ENCODE assay signal across 17 cellular contexts in the genomic region with DNA sequence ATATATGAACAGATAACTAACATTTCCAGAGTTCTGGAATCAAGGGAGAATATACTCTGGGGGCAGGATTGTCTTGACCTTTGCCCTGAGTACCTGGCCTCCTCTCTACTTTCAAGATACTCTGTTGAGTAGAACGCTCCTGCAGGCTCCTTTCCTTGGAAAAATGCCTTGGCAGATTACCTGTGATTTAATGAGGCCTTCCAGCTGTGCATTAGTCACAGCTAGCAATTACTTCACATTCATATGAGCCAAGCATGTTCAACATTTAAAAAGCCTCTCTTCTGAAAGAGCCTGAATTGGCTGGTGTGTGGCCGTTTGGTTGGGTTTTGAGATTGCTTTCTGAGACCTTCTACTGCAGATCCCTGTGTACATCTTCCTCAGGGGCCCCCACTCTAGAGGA.
A peak's percentile ranks its signal among the peaks of the same experiment; 100 is the strongest.
DNase-seq lines count a peak whose midpoint lies in the region; TF ChIP-seq lines count a peak whose summit lies in the region.
"Had no signal": no experiment of that assay in that cellular context is flagged by ENCODE, and none has a peak within 500 bp of the region (broad histone marks: within the 10 kb centered on the region; RNA-seq: fewer than 3 reads in every experiment).

No MANE protein-coding gene starts in this region.

- WGBS in H9 (ENCODE audit: extremely low coverage, insufficient read length, low lambda C conversion rate), result no CpG with 5 or more reads among the region's 2 CpGs

- H2BK15ac ChIP-seq in H9 (ENCODE audit: low read depth, low read length), result no peak overlapping the region

- H3K4me1 Mint-ChIP-seq in H9, result peaks cover 40 to 48% of the 10 kb centered on the region in 2 experiments
- H3K4me1 Mint-ChIP-seq in nephron, result peaks cover 71% of the 10 kb centered on the region
- H3K4me1 Mint-ChIP-seq: central memory CD8-positive, alpha-beta T cell had no signal

- H3K9ac ChIP-seq in H9 (ENCODE audit: extremely low read depth, insufficient read length, low read length), result no peak overlapping the region

- H2BK20ac ChIP-seq in H9 (ENCODE audit: low read depth, low read length, poor library complexity, severe bottlenecking), result no peak overlapping the region

- H3K56ac ChIP-seq in H9 (ENCODE audit: insufficient read length, low read depth, low read length), result no peak overlapping the region

- H3K14ac ChIP-seq in H9 (ENCODE audit: insufficient read depth, low read length), result no peak overlapping the region

- H3K4ac ChIP-seq in H9 (ENCODE audit: low read depth, low read length), result no peak overlapping the region

- no peaks in the 10 kb centered on the region for H3K23me2 ChIP-seq in H9 (ENCODE audit: insufficient read length, low read depth, low read length, poor library complexity, severe bottlenecking)

- H3K9me3 Mint-ChIP-seq in H9 (peaks cover 0 to 3% of the 10 kb centered on the region in 2 experiments; a peak in 1 of 5 replicates), nephron (peaks cover 8% of the 10 kb centered on the region)
- H3K9me3 Mint-ChIP-seq: activated naive CD4-positive, alpha-beta T cell treated with anti-CD3 and anti-CD28 coated beads, Interleukin-2, amount 10 ng/mL, durations not matched to agents 7 days and 5 days; central memory CD8-positive, alpha-beta T cell; effector memory CD8-positive, alpha-beta T cell; stimulated activated effector memory CD8-positive, alpha-beta T cell treated with anti-CD3 and anti-CD28 coated beads, Interleukin-12 subunit alpha, Interleukin-12 subunit beta, amount 100 ng/mL, for 72 hours; T-helper 2 cell treated with Interferon-gamma antibody and Interleukin-4, amounts not matched to agents 5 μg/mL and 100 μg/mL, for 36 hours had no signal

- no peak overlapping the region for H3K23ac ChIP-seq in H9 (ENCODE audit: insufficient read length, low read depth, low read length)

- no peak overlapping the region for H4K91ac ChIP-seq in H9 (ENCODE audit: insufficient read length, low read depth, low read length)

- no peak overlapping the region for H4K8ac ChIP-seq in H9 (replicated peaks; ENCODE audit: insufficient read length, low read depth, low read length)

- no peak overlapping the region for H3K4me2 ChIP-seq in H9 (ENCODE audit: insufficient read depth, insufficient read length, low read length)

- no peak overlapping the region for H2BK120ac ChIP-seq in H9 (ENCODE audit: low read depth, low read length, poor library complexity, severe bottlenecking)

- DNase-seq in H9 (peak; percentile 26), NCI-H2227 treated with DMSO at 0.1 percent for 48 hours (lab: John Stamatoyannopoulos, UW) (peak; percentile 63), cardiac fibroblast (ENCODE audit: low read depth in 2 of 2) (peak; percentile 34 to 37), DMS153 treated with DMSO at 0.1 percent for 48 hours (lab: John Stamatoyannopoulos, UW; ENCODE audit: unreplicated experiment) (no peak), NCI-H510A treated with DMSO at 0.1 percent for 48 hours (lab: John Stamatoyannopoulos, UW) (no peak), AG08395 (ENCODE audit: low spot score) (no peak), DMS53 treated with DMSO at 0.1 percent for 48 hours (lab: John Stamatoyannopoulos, UW; ENCODE audit: unreplicated experiment) (no peak)
- DNase-seq: activated CD4-positive, alpha-beta T cell treated with anti-CD3 and anti-CD28 coated beads for 1 hour; activated naive CD4-positive, alpha-beta T cell treated with anti-CD3 and anti-CD28 coated beads, Interleukin-2, amount 10 ng/mL, durations not matched to agents 7 days and 5 days; effector memory CD8-positive, alpha-beta T cell; NCI-H187 treated with DMSO at 0.1 percent for 48 hours; upper lobe of right lung had no signal

- H2AFZ ChIP-seq in H9 (ENCODE audit: low read length), result no peak overlapping the region

- H3K4me3 ChIP-seq in cardiac fibroblast (replicated peaks in 1 of 2; ENCODE audit: low read depth in 2 of 2, low read length in 2 of 2), result no peak overlapping the region
- H3K4me3 ChIP-seq: upper lobe of right lung had no signal

- TF ChIP-seq CTCF in H9 (conservative IDR thresholded peaks at IDR 0.05), result no peak
- TF ChIP-seq CTCF in cardiac fibroblast (IDR thresholded peaks at IDR 0.05; ENCODE audit: low read depth, low read length), result no peak
- TF ChIP-seq CTCF in nephron (IDR thresholded peaks at IDR 0.05; ENCODE audit: unreplicated experiment in 3 of 3), result no peak

- no peaks in the 10 kb centered on the region for H3K79me2 ChIP-seq in H9 (ENCODE audit: insufficient read depth, low read length)

- H3K27ac ChIP-seq in H9 (ENCODE audit: insufficient read length, low read depth, low read length), result no peak overlapping the region
- H3K27ac ChIP-seq: upper lobe of right lung had no signal

- no peak overlapping the region for H3T11ph ChIP-seq in H9 (ENCODE audit: low read length)

- H3K27me3 Mint-ChIP-seq in H9 (ENCODE audit: low read depth) (no peaks in the 10 kb centered on the region), nephron (ENCODE audit: low read depth) (no peaks in the 10 kb centered on the region)
- H3K27me3 Mint-ChIP-seq: activated naive CD4-positive, alpha-beta T cell treated with anti-CD3 and anti-CD28 coated beads, Interleukin-2, amount 10 ng/mL, durations not matched to agents 7 days and 5 days had no signal

- H3K4me1 ChIP-seq in H9 (ENCODE audit: insufficient read depth, low read length), result no peaks in the 10 kb centered on the region; the same call in 1 of the 2 replicates
- H3K4me1 ChIP-seq: upper lobe of right lung had no signal

- H3K18ac ChIP-seq in H9 (ENCODE audit: insufficient read length, low read depth, low read length), result no peak overlapping the region

- H3K79me1 ChIP-seq in H9 (ENCODE audit: insufficient read depth, low read depth, low read length, poor library complexity, severe bottlenecking), result no peaks in the 10 kb centered on the region

- no peak overlapping the region for H4K5ac ChIP-seq in H9 (ENCODE audit: insufficient read length, low read depth, low read length)

- no peak overlapping the region for H2BK12ac ChIP-seq in H9 (ENCODE audit: insufficient read length, low read depth, low read length)

- no peaks in the 10 kb centered on the region for H3K27me3 ChIP-seq in H9 (ENCODE audit: insufficient read depth, low read length)
- H3K27me3 ChIP-seq: upper lobe of right lung had no signal

- H3K36me3 Mint-ChIP-seq in H9 (ENCODE audit: insufficient read depth in 1 of 3, low read depth in 3 of 3) (peaks cover 0 to 6% (median 0%) of the 10 kb centered on the region in 3 experiments; a peak in 1 of 7 replicates), nephron (ENCODE audit: low read depth) (no peaks in the 10 kb centered on the region)
- H3K36me3 Mint-ChIP-seq: activated naive CD4-positive, alpha-beta T cell treated with anti-CD3 and anti-CD28 coated beads, Interleukin-2, amount 10 ng/mL, durations not matched to agents 7 days and 5 days; mesothelial cell of epicardium; stimulated activated effector memory CD8-positive, alpha-beta T cell treated with anti-CD3 and anti-CD28 coated beads, Interleukin-12 subunit alpha, Interleukin-12 subunit beta, amount 100 ng/mL, for 72 hours had no signal

- H3K4me3 Mint-ChIP-seq in H9 (no peak overlapping the region), nephron (no peak overlapping the region)
- H3K4me3 Mint-ChIP-seq: activated naive CD4-positive, alpha-beta T cell treated with anti-CD3 and anti-CD28 coated beads, Interleukin-2, amount 10 ng/mL, durations not matched to agents 7 days and 5 days; central memory CD8-positive, alpha-beta T cell; effector memory CD8-positive, alpha-beta T cell; mesothelial cell of epicardium; stimulated activated effector memory CD8-positive, alpha-beta T cell treated with anti-CD3 and anti-CD28 coated beads, Interleukin-12 subunit alpha, Interleukin-12 subunit beta, amount 100 ng/mL, for 72 hours; T-helper 2 cell treated with Interferon-gamma antibody and Interleukin-4, amounts not matched to agents 5 μg/mL and 100 μg/mL, for 36 hours had no signal

- peak overlapping the region in 2 of 3 experiments; percentile 42 to 89; a peak in 4 of 7 replicates for H3K27ac Mint-ChIP-seq in H9
- peak overlapping the region; percentile 10 to 69 (median 51) for H3K27ac Mint-ChIP-seq in nephron
- H3K27ac Mint-ChIP-seq: activated naive CD4-positive, alpha-beta T cell treated with anti-CD3 and anti-CD28 coated beads, Interleukin-2, amount 10 ng/mL, durations not matched to agents 7 days and 5 days; effector memory CD8-positive, alpha-beta T cell; mesothelial cell of epicardium; stimulated activated effector memory CD8-positive, alpha-beta T cell treated with anti-CD3 and anti-CD28 coated beads, Interleukin-12 subunit alpha, Interleukin-12 subunit beta, amount 100 ng/mL, for 72 hours; T-helper 2 cell treated with Interferon-gamma antibody and Interleukin-4, amounts not matched to agents 5 μg/mL and 100 μg/mL, for 36 hours had no signal

- no peak overlapping the region for H2AK5ac ChIP-seq in H9 (ENCODE audit: insufficient read length, low read length)

- H4K20me1 ChIP-seq in H9 (ENCODE audit: control insufficient read depth, insufficient read depth, insufficient read length), result no peaks in the 10 kb centered on the region

- no peak overlapping the region for H2BK5ac ChIP-seq in H9 (ENCODE audit: insufficient read length, low read length)

- no peaks in the 10 kb centered on the region for H3K9me3 ChIP-seq in H9 (ENCODE audit: control insufficient read depth, low read depth, low read length)
- H3K9me3 ChIP-seq: upper lobe of right lung had no signal

Comparison
In these comparisons a context has a peak if more than half of its experiments do, and no peak if none do; other contexts are left out.
1. DNase-seq: peak in H9 (single experiment), NCI-H2227 treated with DMSO at 0.1 percent for 48 hours (single experiment) and cardiac fibroblast (2 of 2); none in DMS153 treated with DMSO at 0.1 percent for 48 hours (single experiment), NCI-H510A treated with DMSO at 0.1 percent for 48 hours (single experiment), AG08395 (single experiment) and DMS53 treated with DMSO at 0.1 percent for 48 hours (single experiment).